In genomic region chr3:197670361-197670760, GRCh38 we compare ENCODE assay signal across 22 cellular contexts.
DNase-seq lines count a peak whose midpoint lies in the region; ATAC-seq lines count a peak whose summit lies in the region.
"Had no signal": no experiment of that assay in that cellular context is flagged by ENCODE, and none has a peak within 500 bp of the region (broad histone marks: within the 10 kb centered on the region; RNA-seq: fewer than 3 reads in every experiment).

No MANE protein-coding gene starts in this region.

- no peak overlapping the region for H3K4me3 Mint-ChIP-seq in IgD-negative memory B cell
- H3K4me3 Mint-ChIP-seq in memory B cell = no peak overlapping the region
- H3K4me3 Mint-ChIP-seq: CD4-positive, CD25-positive, alpha-beta regulatory T cell had no signal

- H3K9me3 Mint-ChIP-seq in IgD-negative memory B cell (no peaks in the 10 kb centered on the region), memory B cell (no peaks in the 10 kb centered on the region)
- H3K9me3 Mint-ChIP-seq: CD4-positive, CD25-positive, alpha-beta regulatory T cell had no signal

- no peak for DNase-seq in memory B cell (ENCODE audit: low spot score in 2 of 2)
- DNase-seq in nucleus accumbens (lab: John Stamatoyannopoulos, UW) = no peak
- DNase-seq in activated effector memory CD4-positive, alpha-beta T cell treated with anti-CD3 and anti-CD28 coated beads, Interleukin-2, amount 50 U/mL, for 16 hours = no peak
- DNase-seq: Caco-2; CD4-positive, CD25-positive, alpha-beta regulatory T cell; DMS 273 treated with DMSO at 0.1 percent for 48 hours; DMS79 treated with DMSO at 0.1 percent for 48 hours; H7; KBM-7; NCI-H1092 treated with DMSO at 0.1 percent for 48 hours; NCI-H146; NCI-H2029; NCI-H226; NCI-H510A treated with DMSO at 0.1 percent for 48 hours; NCI-H748 treated with DMSO at 0.1 percent for 48 hours; SHP77 treated with DMSO at 0.1 percent for 48 hours had no signal

- H3K27ac ChIP-seq in angular gyrus (ENCODE audit: low read depth, low read length) (peak overlapping the region; percentile 67), temporal lobe (ENCODE audit: low read depth, low read length) (peak overlapping the region; percentile 74)
- H3K27ac ChIP-seq: RWPE1 had no signal

- H3K36me3 Mint-ChIP-seq in IgD-negative memory B cell (peaks cover 7% of the 10 kb centered on the region), memory B cell (peaks cover 22% of the 10 kb centered on the region)

- H3K27ac Mint-ChIP-seq in IgD-negative memory B cell (peak overlapping the region in 2 of 3 donors; percentile 55 to 64), memory B cell (peak overlapping the region; percentile 96)

- ATAC-seq in memory B cell (ENCODE audit: low read depth) (no peak), HG02623 (IDR thresholded peaks at IDR 0.05; ENCODE audit: unreplicated experiment) (no peak)
- ATAC-seq: HepG2 had no signal

- H3K27me3 Mint-ChIP-seq in IgD-negative memory B cell = no peaks in the 10 kb centered on the region
- H3K27me3 Mint-ChIP-seq in memory B cell = no peaks in the 10 kb centered on the region
- H3K27me3 Mint-ChIP-seq: CD4-positive, CD25-positive, alpha-beta regulatory T cell had no signal

- peaks cover 3 to 24% (median 18%) of the 10 kb centered on the region in 3 donors for H3K4me1 Mint-ChIP-seq in IgD-negative memory B cell
- peaks cover 17% of the 10 kb centered on the region for H3K4me1 Mint-ChIP-seq in memory B cell
